ENCODE assay signal across 24 cellular contexts in genomic region chr9:136476369-136477150, GRCh38. TPM values are rescaled to one million over a fixed set of nuclear protein-coding genes. Genes with fewer than 3 reads are reported as not detected.
DNase-seq lines count a peak whose midpoint lies in the region; ATAC-seq, FAIRE-seq and TF ChIP-seq lines count a peak whose summit lies in the region.
"Had no signal": no experiment of that assay in that cellular context is flagged by ENCODE, and none has a peak within 500 bp of the region (broad histone marks: within the 10 kb centered on the region; RNA-seq: fewer than 3 reads in every experiment).

No MANE protein-coding gene starts in this region.

- H3K4me1 Mint-ChIP-seq in activated naive CD4-positive, alpha-beta T cell treated with anti-CD3 and anti-CD28 coated beads for 36 hours (ENCODE audit: low read depth), result peaks cover 28% of the 10 kb centered on the region

- no peak overlapping the region for H3K4me3 Mint-ChIP-seq in activated naive CD4-positive, alpha-beta T cell treated with anti-CD3 and anti-CD28 coated beads for 36 hours
- H3K4me3 Mint-ChIP-seq: B cell; CD8-positive, alpha-beta T cell; HFFc6 had no signal

- peaks cover 16% of the 10 kb centered on the region for H3K4me1 ChIP-seq in HepG2 (ENCODE audit: insufficient read depth, low read length)
- peaks cover 0 to 4% (median 2%) of the 10 kb centered on the region in 4 donors for H3K4me1 ChIP-seq in right lobe of liver
- peaks cover 8 to 28% of the 10 kb centered on the region in 2 experiments; a peak in 4 of 5 replicates for H3K4me1 ChIP-seq in K562 (replicated peaks in 1 of 2; ENCODE audit: control insufficient read depth in 2 of 2, insufficient read depth in 2 of 2, low read length in 2 of 2)

- no peak overlapping the region for H3K4me2 ChIP-seq in HepG2 (ENCODE audit: low read depth, low read length)
- no peak overlapping the region for H3K4me2 ChIP-seq in K562 (ENCODE audit: insufficient read depth, low read length)
- H3K4me2 ChIP-seq: BLaER1 had no signal

- TF ChIP-seq POLR2A in HepG2 (IDR thresholded peaks at IDR 0.05; ENCODE audit: insufficient read depth in 1 of 2, low read depth in 2 of 2, low read length in 2 of 2) (0 out of 4 replicates have a peak, but pooled peaks of 1 of the 2 experiments have one; percentile 10), right lobe of liver (IDR thresholded peaks at IDR 0.05) (no peak), K562 (conservative IDR thresholded peaks at IDR 0.05) (no peak; the same call in 1 of the 2 replicates)

- peaks cover 30% of the 10 kb centered on the region for H3K36me3 Mint-ChIP-seq in activated naive CD4-positive, alpha-beta T cell treated with anti-CD3 and anti-CD28 coated beads for 36 hours (ENCODE audit: low read depth)

- no peak overlapping the region for H3K9ac ChIP-seq in HepG2 (ENCODE audit: insufficient read depth, low read depth, low read length)
- 0 out of 4 replicates have a peak overlapping the region, but pooled peaks of 1 of the 2 experiments have one; percentile 17 for H3K9ac ChIP-seq in K562 (ENCODE audit: insufficient read depth in 1 of 2, low read depth in 2 of 2, low read length in 2 of 2)
- H3K9ac ChIP-seq: BLaER1 had no signal

- in situ Hi-C loops in HepG2 (cut with HindIII; ENCODE audit: extremely low pct_ligation_motif_present, low pct_unique_long_range_greater_than_20kb) (loop anchor here (5.0 kb wide), 1 partner anchor 34 kb away; no protein-coding TSS in a partner anchor), K562 (cut with MboI) (no loop called here)

- POLR2A ChIA-PET in HepG2 (lab: Yijun Ruan, JAX), result no interaction called here
- POLR2A ChIA-PET in K562 (lab: Yijun Ruan, JAX), result interaction anchor here (0.6 to 2.3 kb wide), 4 partner anchors 24 to 169 kb away, joined by 3 to 5 read pairs (median 4); no protein-coding TSS in a partner anchor

- peaks cover 32 to 81% of the 10 kb centered on the region in 2 experiments for H3K36me3 ChIP-seq in HepG2 (replicated peaks in 1 of 2; ENCODE audit: control insufficient read depth in 1 of 2, insufficient read depth in 2 of 2, low read length in 2 of 2)
- peaks cover 20 to 71% (median 43%) of the 10 kb centered on the region in 4 donors for H3K36me3 ChIP-seq in right lobe of liver
- H3K36me3 ChIP-seq in K562 (ENCODE audit: control insufficient read depth, insufficient read depth, low read length), result peaks cover 88% of the 10 kb centered on the region; the same call in 2 of the 3 replicates

- H3K79me2 ChIP-seq in HepG2 (ENCODE audit: insufficient read depth, low read length), result peaks cover 33% of the 10 kb centered on the region
- H3K79me2 ChIP-seq in K562 (ENCODE audit: control insufficient read depth, insufficient read depth, low read length), result peaks cover 76% of the 10 kb centered on the region

- FAIRE-seq in HepG2 (lab: Jason Lieb, UNC), result no peak
- FAIRE-seq in K562 (lab: Jason Lieb, UNC), result no peak
- FAIRE-seq: A204.1, G401.6, GM18507, H54 had no signal

- no TSS peak for BruUV-seq in HepG2 (replicated peaks; lab: Mats Ljungman, UMichigan)
- BruUV-seq in K562 (replicated peaks; lab: Mats Ljungman, UMichigan), result no TSS peak

- H3K4me3 ChIP-seq in HepG2 (replicated peaks in 1 of 3; ENCODE audit: insufficient read depth in 1 of 3, low read depth in 2 of 3, low read length in 3 of 3) (no peak overlapping the region), right lobe of liver (no peak overlapping the region), K562 (no peak overlapping the region)
- H3K4me3 ChIP-seq: BLaER1, HAP-1 had no signal

- DNase-seq in activated naive CD4-positive, alpha-beta T cell treated with anti-CD3 and anti-CD28 coated beads for 36 hours, result no peak
- DNase-seq in activated naive CD4-positive, alpha-beta T cell (lab: John Stamatoyannopoulos, UW), result no peak
- no peak for DNase-seq in HepG2 (ENCODE audit: low spot score)
- DNase-seq in right lobe of liver, result no peak
- no peak for DNase-seq in K562 (ENCODE audit: extremely low read depth in 1 of 4, low spot score in 3 of 4)
- no peak for DNase-seq in SW 1271 (lab: John Stamatoyannopoulos, UW)
- DNase-seq: Caco-2; CD4-positive, CD25-positive, alpha-beta regulatory T cell; CD8-positive, alpha-beta T cell; DMS153; DND-41; GOT3; HFFc6 had no signal

- H4K20me1 ChIP-seq in HepG2 (ENCODE audit: insufficient read depth, low read length) (peaks cover 41% of the 10 kb centered on the region), K562 (replicated peaks; ENCODE audit: control insufficient read depth, insufficient read depth, low read length) (peaks cover 45% of the 10 kb centered on the region)

- no peak overlapping the region for H3K27ac ChIP-seq in HepG2 (ENCODE audit: extremely low read length, insufficient read depth, low read length)
- no peak overlapping the region for H3K27ac ChIP-seq in right lobe of liver
- no peak overlapping the region for H3K27ac ChIP-seq in K562 (ENCODE audit: extremely low read depth, low read depth, low read length)
- H3K27ac ChIP-seq: 22Rv1, BLaER1, C4-2B had no signal

- 0 out of 3 replicates have a peak, but pooled peaks have one; percentile 11 for ATAC-seq in HepG2
- no peak for ATAC-seq in right lobe of liver
- ATAC-seq in K562, result no peak
- ATAC-seq in HG02852 (IDR thresholded peaks at IDR 0.05; ENCODE audit: unreplicated experiment), result no peak
- ATAC-seq in GM18873 (IDR thresholded peaks at IDR 0.05; ENCODE audit: low FRiP score, unreplicated experiment), result no peak
- ATAC-seq: CD8-positive, alpha-beta T cell had no signal

- 96% methylated on average over 15 of the region's 25 CpGs for WGBS in HepG2 (ENCODE audit: low lambda C conversion rate)
- WGBS in right lobe of liver (ENCODE audit: insufficient coverage, low coverage, low lambda C conversion rate, missing lambda C conversion rate), result 82% methylated on average over 6 of the region's 25 CpGs
- WGBS in K562 (ENCODE audit: insufficient coverage, low coverage, missing lambda C conversion rate), result 95% methylated on average over 25 of the region's 25 CpGs

- H3K27me3 Mint-ChIP-seq in activated naive CD4-positive, alpha-beta T cell treated with anti-CD3 and anti-CD28 coated beads for 36 hours (ENCODE audit: low read depth), result no peaks in the 10 kb centered on the region
- H3K27me3 Mint-ChIP-seq: B cell; CD4-positive, CD25-positive, alpha-beta regulatory T cell had no signal

- H3K9me1 ChIP-seq in K562 (ENCODE audit: control insufficient read depth, insufficient read depth, low read length), result peaks cover 5% of the 10 kb centered on the region

- H3K9me3 ChIP-seq in HepG2 (ENCODE audit: low read length), result no peaks in the 10 kb centered on the region
- no peaks in the 10 kb centered on the region for H3K9me3 ChIP-seq in right lobe of liver
- no peaks in the 10 kb centered on the region for H3K9me3 ChIP-seq in K562 (replicated peaks; ENCODE audit: control insufficient read depth, insufficient read depth, low read depth, low read length)
- H3K9me3 ChIP-seq: BLaER1, Caco-2, HAP-1 had no signal

- TF ChIP-seq EP300 in HepG2 (IDR thresholded peaks at IDR 0.05; ENCODE audit: low read depth in 2 of 2, low read length in 2 of 2) (no peak), HepG2 (CRISPR knock-in tag; IDR thresholded peaks at IDR 0.05; ENCODE audit: borderline replicate concordance) (no peak), K562 (IDR thresholded peaks at IDR 0.05; ENCODE audit: low read length) (no peak)

- H2AFZ ChIP-seq in HepG2 (ENCODE audit: low read length) (no peak overlapping the region), K562 (ENCODE audit: low read depth, low read length) (no peak overlapping the region)

- TF ChIP-seq CTCF in HepG2 (CRISPR knock-in tag; IDR thresholded peaks at IDR 0.05), result no peak
- no peak for TF ChIP-seq CTCF in right lobe of liver (IDR thresholded peaks at IDR 0.05)
- TF ChIP-seq CTCF in K562 (IDR thresholded peaks at IDR 0.05 in 2 of 3, conservative IDR thresholded peaks at IDR 0.05 in 1 of 3; ENCODE audit: insufficient read depth in 2 of 3, low read depth in 1 of 3, low read length in 3 of 3), result no peak

- H3K27ac Mint-ChIP-seq in activated naive CD4-positive, alpha-beta T cell treated with anti-CD3 and anti-CD28 coated beads for 36 hours, result peak overlapping the region; percentile 50
- H3K27ac Mint-ChIP-seq: B cell; CD8-positive, alpha-beta T cell; HFFc6 had no signal

- intact Hi-C loops in activated naive CD4-positive, alpha-beta T cell treated with anti-CD3 and anti-CD28 coated beads for 36 hours (cut with micrococcal nuclease), result loop anchor here (5.0 kb wide), 1 partner anchor 54 kb away; no protein-coding TSS in a partner anchor
- intact Hi-C loops in HepG2 (cut with micrococcal nuclease; ENCODE audit: unreplicated experiment) (no loop called here), right lobe of liver (cut with DNase I) (no loop called here), K562 (cut with micrococcal nuclease) (no loop called here)

- no peaks in the 10 kb centered on the region for H3K9me3 Mint-ChIP-seq in activated naive CD4-positive, alpha-beta T cell treated with anti-CD3 and anti-CD28 coated beads for 36 hours
- H3K9me3 Mint-ChIP-seq: CD4-positive, CD25-positive, alpha-beta regulatory T cell; CD8-positive, alpha-beta T cell; HFFc6 had no signal

- H3K27me3 ChIP-seq in HepG2 (ENCODE audit: control insufficient read depth in 1 of 2, insufficient read depth in 2 of 2, low read length in 2 of 2), result no peaks in the 10 kb centered on the region; a peak in 1 of 5 replicates
- H3K27me3 ChIP-seq in right lobe of liver, result no peaks in the 10 kb centered on the region
- H3K27me3 ChIP-seq in K562 (ENCODE audit: control insufficient read depth in 2 of 2, insufficient read depth in 2 of 2, low read length in 2 of 2), result no peaks in the 10 kb centered on the region
- H3K27me3 ChIP-seq: BLaER1 had no signal

- no peak for TF ChIP-seq RAD21 in HepG2 (CRISPR knock-in tag; IDR thresholded peaks at IDR 0.05)
- TF ChIP-seq RAD21 in K562 (CRISPR knock-in tag; conservative IDR thresholded peaks at IDR 0.05 in 1 of 2, IDR thresholded peaks at IDR 0.05 in 1 of 2), result no peak

- CTCF ChIA-PET in activated naive CD4-positive, alpha-beta T cell treated with anti-CD3 and anti-CD28 coated beads for 36 hours (lab: Charles Lee), result no interaction called here
- CTCF ChIA-PET in HepG2 (lab: Yijun Ruan, JAX; ENCODE audit: low intra/inter-chr PET ratio, low total read pairs) (no interaction called here), K562 (lab: Yijun Ruan, JAX; ENCODE audit: low intra/inter-chr PET ratio) (no interaction called here)

RNA-seq across cellular contexts. Expression of gene SEC16A, which starts 6.3 kb away (rescaled TPM):
- total RNA-seq in activated naive CD4-positive, alpha-beta T cell treated with anti-CD3 and anti-CD28 coated beads for 36 hours, result 10 to 100 TPM; 44.1 to 47.3 TPM
- total RNA-seq in HepG2 (2016; rRNA removed; fragmentation: Illumina TruSeq; extraction: Trizol), result 15.9 and 27.7 TPM in 2 replicates
- total RNA-seq in HepG2 (2016; cell fraction: cytosol; rRNA removed; fragmentation: Illumina TruSeq; extraction: Trizol; ENCODE audit: low read depth), result 3.9 TPM in 2 replicates
- total RNA-seq in HepG2 (2016; cell fraction: insoluble cytoplasmic fraction; rRNA removed; fragmentation: Illumina TruSeq; extraction: Trizol), result 15.7 and 21.0 TPM in 2 replicates
- total RNA-seq in HepG2 (2016; cell fraction: membrane; rRNA removed; fragmentation: Illumina TruSeq; extraction: Trizol), result 12.2 and 12.3 TPM in 2 replicates
- 25.4 and 28.9 TPM in 2 replicates for total RNA-seq in HepG2 (2016; cell fraction: nucleus; rRNA removed; fragmentation: Illumina TruSeq; extraction: Trizol)
- polyA plus RNA-seq in HepG2 (2011; rRNA removed), result 17.9 and 18.9 TPM in 2 replicates
- 12.7 and 13.2 TPM in 2 replicates for polyA plus RNA-seq in HepG2 (2011; cell fraction: cytosol; rRNA removed)
- polyA plus RNA-seq in HepG2 (2011; cell fraction: nucleus; rRNA removed), result 71.0 and 81.7 TPM in 2 replicates
- 26.1 and 28.5 TPM in 2 replicates for polyA plus RNA-seq in HepG2 (2012)
- 2.6 and 3.4 TPM in 2 replicates for polyA plus RNA-seq in HepG2 (2016; cell fraction: cytosol; fragmentation: Illumina TruSeq; extraction: Trizol; ENCODE audit: low read depth)
- 29.5 and 38.6 TPM in 2 replicates for polyA plus RNA-seq in HepG2 (2016; cell fraction: insoluble cytoplasmic fraction; fragmentation: Illumina TruSeq; extraction: Trizol; ENCODE audit: low read depth)
- 7.1 and 8.4 TPM in 2 replicates for polyA plus RNA-seq in HepG2 (2016; cell fraction: membrane; fragmentation: Illumina TruSeq; extraction: Trizol; ENCODE audit: low read depth)
- 72.9 and 74.4 TPM in 2 replicates for polyA plus RNA-seq in HepG2 (2016; cell fraction: nucleus; fragmentation: Illumina TruSeq; extraction: Trizol; ENCODE audit: insufficient read depth, low read depth)
- polyA minus RNA-seq in HepG2 (2011; rRNA and poly(A)+ RNA removed; ENCODE audit: low replicate concordance), result 29.0 and 33.5 TPM in 2 replicates
- 27.1 and 28.7 TPM in 2 replicates for polyA minus RNA-seq in HepG2 (2011; cell fraction: cytosol; rRNA and poly(A)+ RNA removed)
- polyA minus RNA-seq in HepG2 (2011; cell fraction: nucleus; rRNA and poly(A)+ RNA removed), result 24.8 and 24.9 TPM in 2 replicates
- total RNA-seq in right lobe of liver, result 100 to 1,000 TPM in 2 of 6 experiments, 10 to 100 TPM in 4; 46.9 to 108 (median 72.0) TPM
- 131 and 191 TPM in 2 replicates for total RNA-seq in K562 (2011; cell fraction: chromatin; rRNA removed; ENCODE audit: low replicate concordance)
- total RNA-seq in K562 (2011; cell fraction: nucleolus; rRNA removed), result 87.9 and 99.6 TPM in 2 replicates
- 87.4 and 93.4 TPM in 2 replicates for total RNA-seq in K562 (2011; cell fraction: nucleoplasm; rRNA removed)
- total RNA-seq in K562 (2014; rRNA removed), result 17.1 and 20.1 TPM in 2 replicates
- 9.1 and 9.3 TPM in 2 replicates for total RNA-seq in K562 (2014; rRNA removed; fragmentation: Illumina TruSeq; extraction: Trizol)
- total RNA-seq in K562 (2015; rRNA removed; fragmentation: Illumina TruSeq; extraction: Trizol), result 8.7 and 11.1 TPM in 2 replicates
- 56.1 and 62.8 TPM in 2 replicates for total RNA-seq in K562 (2021)
- 14.0 and 25.1 TPM in 2 replicates for polyA plus RNA-seq in K562 (2011; rRNA removed)
- 14.1 and 19.3 TPM in 2 replicates for polyA plus RNA-seq in K562 (2011; cell fraction: cytosol; rRNA removed)
- 83.4 and 92.4 TPM in 2 replicates for polyA plus RNA-seq in K562 (2011; cell fraction: nucleus; rRNA removed)
- 40.9 and 50.7 TPM in 2 replicates for polyA plus RNA-seq in K562 (2012)
- polyA plus RNA-seq in K562 (2014; fragmentation: Illumina TruSeq; extraction: Trizol), result 44.6 and 47.6 TPM in 2 replicates
- 10 to 100 TPM in 1 of 2 experiments, 1 to 10 TPM in 1; 8.3 to 12.0 TPM for polyA plus RNA-seq in K562 (2014; fragmentation: Nextera tagmentation; extraction: Ambion mirVana)
- 30.9 and 32.2 TPM in 2 replicates for polyA plus RNA-seq in K562 (2014; rRNA removed)
- polyA minus RNA-seq in K562 (2011; rRNA and poly(A)+ RNA removed), result 9.3 and 13.0 TPM in 2 replicates
- 32.1 and 45.6 TPM in 2 replicates for polyA minus RNA-seq in K562 (2011; cell fraction: cytosol; rRNA and poly(A)+ RNA removed)
- 19.7 and 31.5 TPM in 2 replicates for polyA minus RNA-seq in K562 (2011; cell fraction: nucleus; rRNA and poly(A)+ RNA removed)

RNA-seq across cellular contexts. Expression of gene INPP5E, which starts 36.9 kb away (rescaled TPM):
- total RNA-seq in activated naive CD4-positive, alpha-beta T cell treated with anti-CD3 and anti-CD28 coated beads for 36 hours, result 10 to 100 TPM; 13.9 to 14.8 TPM
- total RNA-seq in HepG2 (2016; rRNA removed; fragmentation: Illumina TruSeq; extraction: Trizol) (3.0 and 5.5 TPM in 2 replicates), right lobe of liver (1 to 10 TPM; 5.9 to 7.6 (median 6.0) TPM), K562 (2014; rRNA removed) (8.8 and 11.1 TPM in 2 replicates), K562 (2014; rRNA removed; fragmentation: Illumina TruSeq; extraction: Trizol) (2.5 and 2.9 TPM in 2 replicates), K562 (2015; rRNA removed; fragmentation: Illumina TruSeq; extraction: Trizol) (5.4 and 5.7 TPM in 2 replicates), K562 (2021) (16.3 and 17.4 TPM in 2 replicates)
- 0.91 and 1.3 TPM in 2 replicates for total RNA-seq in HepG2 (2016; cell fraction: cytosol; rRNA removed; fragmentation: Illumina TruSeq; extraction: Trizol; ENCODE audit: low read depth)
- total RNA-seq in HepG2 (2016; cell fraction: insoluble cytoplasmic fraction; rRNA removed; fragmentation: Illumina TruSeq; extraction: Trizol), result 2.7 and 5.4 TPM in 2 replicates
- 3.3 and 3.4 TPM in 2 replicates for total RNA-seq in HepG2 (2016; cell fraction: membrane; rRNA removed; fragmentation: Illumina TruSeq; extraction: Trizol)
- 5.6 and 6.0 TPM in 2 replicates for total RNA-seq in HepG2 (2016; cell fraction: nucleus; rRNA removed; fragmentation: Illumina TruSeq; extraction: Trizol)
- polyA plus RNA-seq in HepG2 (2011; rRNA removed) (5.5 and 7.5 TPM in 2 replicates), K562 (2011; rRNA removed) (4.4 and 6.8 TPM in 2 replicates), K562 (2014; fragmentation: Illumina TruSeq; extraction: Trizol) (4.9 and 8.4 TPM in 2 replicates), K562 (2014; fragmentation: Nextera tagmentation; extraction: Ambion mirVana) (under 1 TPM; 0.38 to 0.56 TPM), K562 (2014; rRNA removed) (14.1 and 15.1 TPM in 2 replicates)
- polyA plus RNA-seq in HepG2 (2011; cell fraction: cytosol; rRNA removed), result 3.2 and 4.1 TPM in 2 replicates
- 45.5 and 51.1 TPM in 2 replicates for polyA plus RNA-seq in HepG2 (2011; cell fraction: nucleus; rRNA removed)
- polyA plus RNA-seq in HepG2 (2012), result 3.7 and 5.4 TPM in 2 replicates
- 0.89 and 1.0 TPM in 2 replicates for polyA plus RNA-seq in HepG2 (2016; cell fraction: cytosol; fragmentation: Illumina TruSeq; extraction: Trizol; ENCODE audit: low read depth)
- polyA plus RNA-seq in HepG2 (2016; cell fraction: insoluble cytoplasmic fraction; fragmentation: Illumina TruSeq; extraction: Trizol; ENCODE audit: low read depth), result 4.0 and 5.3 TPM in 2 replicates
- 2.6 and 3.1 TPM in 2 replicates for polyA plus RNA-seq in HepG2 (2016; cell fraction: membrane; fragmentation: Illumina TruSeq; extraction: Trizol; ENCODE audit: low read depth)
- polyA plus RNA-seq in HepG2 (2016; cell fraction: nucleus; fragmentation: Illumina TruSeq; extraction: Trizol; ENCODE audit: insufficient read depth, low read depth), result 22.1 and 22.8 TPM in 2 replicates
- polyA minus RNA-seq in HepG2 (2011; rRNA and poly(A)+ RNA removed; ENCODE audit: low replicate concordance), result 5.4 and 5.9 TPM in 2 replicates
- polyA minus RNA-seq in HepG2 (2011; cell fraction: cytosol; rRNA and poly(A)+ RNA removed), result 2.7 and 3.1 TPM in 2 replicates
- polyA minus RNA-seq in HepG2 (2011; cell fraction: nucleus; rRNA and poly(A)+ RNA removed), result 5.8 and 7.5 TPM in 2 replicates
- 37.0 and 74.1 TPM in 2 replicates for total RNA-seq in K562 (2011; cell fraction: chromatin; rRNA removed; ENCODE audit: low replicate concordance)
- 37.7 and 43.0 TPM in 2 replicates for total RNA-seq in K562 (2011; cell fraction: nucleolus; rRNA removed)
- total RNA-seq in K562 (2011; cell fraction: nucleoplasm; rRNA removed), result 29.3 and 32.3 TPM in 2 replicates
- polyA plus RNA-seq in K562 (2011; cell fraction: cytosol; rRNA removed), result 4.8 and 9.1 TPM in 2 replicates
- 52.4 and 74.6 TPM in 2 replicates for polyA plus RNA-seq in K562 (2011; cell fraction: nucleus; rRNA removed)
- 9.4 and 14.3 TPM in 2 replicates for polyA plus RNA-seq in K562 (2012)
- polyA minus RNA-seq in K562 (2011; rRNA and poly(A)+ RNA removed), result 1.9 and 2.4 TPM in 2 replicates
- polyA minus RNA-seq in K562 (2011; cell fraction: cytosol; rRNA and poly(A)+ RNA removed), result 3.7 and 3.8 TPM in 2 replicates
- 10.7 and 12.0 TPM in 2 replicates for polyA minus RNA-seq in K562 (2011; cell fraction: nucleus; rRNA and poly(A)+ RNA removed)
